10 cellular contexts compared by ENCODE assay signal in the genomic region with DNA sequence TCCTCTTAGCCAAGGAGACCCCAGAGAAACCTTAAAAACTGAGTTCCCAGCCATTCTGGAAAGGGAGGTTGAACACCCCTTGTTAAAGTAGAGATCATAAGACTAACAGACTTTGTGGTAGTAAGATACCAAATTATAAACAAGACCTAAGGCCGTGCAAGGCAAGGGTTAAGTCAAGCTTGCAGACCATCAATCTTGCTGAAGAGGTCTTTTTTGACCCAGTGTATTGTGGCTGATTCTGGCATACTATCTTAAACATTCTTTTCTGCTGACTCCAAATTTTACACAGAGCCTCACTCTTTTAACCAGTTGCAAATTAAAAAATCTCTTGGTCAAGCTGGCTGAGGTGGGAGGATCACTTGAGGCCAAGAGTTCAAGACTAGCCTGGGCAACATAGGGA. TPM values are rescaled to one million over a fixed set of nuclear protein-coding genes. Genes with fewer than 3 reads are reported as not detected.
DNase-seq lines count a peak whose midpoint lies in the region; ATAC-seq, FAIRE-seq and TF ChIP-seq lines count a peak whose summit lies in the region.
"Had no signal": no experiment of that assay in that cellular context is flagged by ENCODE, and none has a peak within 500 bp of the region (broad histone marks: within the 10 kb centered on the region; RNA-seq: fewer than 3 reads in every experiment).

No MANE protein-coding gene starts in this region.

- intact Hi-C loops in HepG2 (cut with micrococcal nuclease; ENCODE audit: unreplicated experiment) = loop anchor here (5.0 kb wide), 1 partner anchor 110 kb away; the partner anchor contains the start of gene CCM2

- peak overlapping the region in 2 of 3 experiments; percentile 91 to 100; a peak in 5 of 7 replicates for H3K27ac Mint-ChIP-seq in H9
- H3K27ac Mint-ChIP-seq in activated naive CD8-positive, alpha-beta T cell = peak overlapping the region; percentile 72

- no peak overlapping the region for H3K23ac ChIP-seq in H9 (ENCODE audit: insufficient read length, low read depth, low read length)

- no peaks in the 10 kb centered on the region for H3K27me3 ChIP-seq in H9 (ENCODE audit: insufficient read depth, low read length)
- no peaks in the 10 kb centered on the region; a peak in 1 of 5 replicates for H3K27me3 ChIP-seq in HepG2 (ENCODE audit: control insufficient read depth in 1 of 2, insufficient read depth in 2 of 2, low read length in 2 of 2)

- peaks cover 16% of the 10 kb centered on the region; the same call in 1 of the 2 replicates for H3K79me2 ChIP-seq in H9 (ENCODE audit: insufficient read depth, low read length)
- peaks cover 36% of the 10 kb centered on the region for H3K79me2 ChIP-seq in HepG2 (ENCODE audit: insufficient read depth, low read length)

- H2AK5ac ChIP-seq in H9 (ENCODE audit: insufficient read length, low read length) = no peak overlapping the region

- H3K79me1 ChIP-seq in H9 (ENCODE audit: insufficient read depth, low read depth, low read length, poor library complexity, severe bottlenecking) = peaks cover 5% of the 10 kb centered on the region

- H3K4ac ChIP-seq in H9 (ENCODE audit: low read depth, low read length) = no peak overlapping the region

- ATAC-seq in HepG2 = no peak
- no peak for ATAC-seq in GM18870 (IDR thresholded peaks at IDR 0.05; ENCODE audit: unreplicated experiment)

- BruUV-seq in HepG2 (replicated peaks; lab: Mats Ljungman, UMichigan) = no TSS peak

- no peak overlapping the region for H2BK120ac ChIP-seq in H9 (ENCODE audit: low read depth, low read length, poor library complexity, severe bottlenecking)

- POLR2A ChIA-PET in HepG2 (lab: Yijun Ruan, JAX) = interaction anchor here (1.1 to 2.2 kb wide), 7 partner anchors 26 to 507 kb away, joined by 3 to 34 read pairs (median 6); partner anchors contain the start of genes CCM2, OGDH and PURB

- TF ChIP-seq POLR2A in HepG2 (IDR thresholded peaks at IDR 0.05; ENCODE audit: insufficient read depth in 1 of 2, low read depth in 2 of 2, low read length in 2 of 2) = no peak

- no peak overlapping the region for H3K14ac ChIP-seq in H9 (ENCODE audit: insufficient read depth, low read length)

- H3K36me3 ChIP-seq in HepG2 (replicated peaks in 1 of 2; ENCODE audit: control insufficient read depth in 1 of 2, insufficient read depth in 2 of 2, low read length in 2 of 2) = peaks cover 9 to 17% of the 10 kb centered on the region in 2 experiments

- TF ChIP-seq EP300 in HepG2 (IDR thresholded peaks at IDR 0.05; ENCODE audit: low read depth in 2 of 2, low read length in 2 of 2) (no peak), HepG2 (CRISPR knock-in tag; IDR thresholded peaks at IDR 0.05; ENCODE audit: borderline replicate concordance) (no peak)

- H3K23me2 ChIP-seq in H9 (ENCODE audit: insufficient read length, low read depth, low read length, poor library complexity, severe bottlenecking) = no peaks in the 10 kb centered on the region

- H4K5ac ChIP-seq in H9 (ENCODE audit: insufficient read length, low read depth, low read length) = no peak overlapping the region

- peak overlapping the region; percentile 19 for H3K4me2 ChIP-seq in H9 (ENCODE audit: insufficient read depth, insufficient read length, low read length)
- H3K4me2 ChIP-seq in HepG2 (ENCODE audit: low read depth, low read length) = peak overlapping the region; percentile 75

- H3K4me1 ChIP-seq in H9 (ENCODE audit: insufficient read depth, low read length) (no peaks in the 10 kb centered on the region), HepG2 (ENCODE audit: insufficient read depth, low read length) (peaks cover 46% of the 10 kb centered on the region)

- CTCF ChIA-PET in HepG2 (lab: Yijun Ruan, JAX; ENCODE audit: low intra/inter-chr PET ratio, low total read pairs) = no interaction called here

- no peak for TF ChIP-seq CTCF in H9 (conservative IDR thresholded peaks at IDR 0.05)
- TF ChIP-seq CTCF in HepG2 (CRISPR knock-in tag; IDR thresholded peaks at IDR 0.05) = no peak

- H4K20me1 ChIP-seq in H9 (ENCODE audit: control insufficient read depth, insufficient read depth, insufficient read length) = no peaks in the 10 kb centered on the region
- peaks cover 14% of the 10 kb centered on the region for H4K20me1 ChIP-seq in HepG2 (ENCODE audit: insufficient read depth, low read length)

- no peak overlapping the region for H2AFZ ChIP-seq in H9 (ENCODE audit: low read length)
- no peak overlapping the region for H2AFZ ChIP-seq in HepG2 (ENCODE audit: low read length)

- no CpG with 5 or more reads among the region's 1 CpG for WGBS in H9 (ENCODE audit: extremely low coverage, insufficient read length, low lambda C conversion rate)
- 93% methylated on average over 1 of the region's 1 CpG for WGBS in HepG2 (ENCODE audit: low lambda C conversion rate)

- H3K27me3 Mint-ChIP-seq in H9 (ENCODE audit: low read depth) = peaks cover 32% of the 10 kb centered on the region
- H3K27me3 Mint-ChIP-seq in activated naive CD8-positive, alpha-beta T cell = no peaks in the 10 kb centered on the region

- no peak overlapping the region for H2BK15ac ChIP-seq in H9 (ENCODE audit: low read depth, low read length)

- no peak overlapping the region for H3K18ac ChIP-seq in H9 (ENCODE audit: insufficient read length, low read depth, low read length)

- DNase-seq in A172 (ENCODE audit: low spot score) = peak; percentile 27
- no peak for DNase-seq in H9
- DNase-seq in HepG2 (ENCODE audit: low spot score) = no peak
- no peak for DNase-seq in SKM-1 (lab: John Stamatoyannopoulos, UW; ENCODE audit: unreplicated experiment)
- no peak for DNase-seq in T-helper 9 cell
- no peak for DNase-seq in NCI-H1694 (lab: John Stamatoyannopoulos, UW)
- DNase-seq: GF-D8, left cardiac atrium had no signal

- H4K91ac ChIP-seq in H9 (ENCODE audit: insufficient read length, low read depth, low read length) = no peak overlapping the region

- H3K56ac ChIP-seq in H9 (ENCODE audit: insufficient read length, low read depth, low read length) = no peak overlapping the region

- peak overlapping the region in 2 of 3 experiments; percentile 74 to 97; a peak in 4 of 6 replicates for H3K4me3 ChIP-seq in HepG2 (replicated peaks in 1 of 3; ENCODE audit: insufficient read depth in 1 of 3, low read depth in 2 of 3, low read length in 3 of 3)

- H3K9me3 Mint-ChIP-seq in H9 = peaks cover 0 to 4% of the 10 kb centered on the region in 2 experiments; a peak in 1 of 5 replicates
- H3K9me3 Mint-ChIP-seq in activated naive CD8-positive, alpha-beta T cell (ENCODE audit: low read depth) = no peaks in the 10 kb centered on the region

- H2BK12ac ChIP-seq in H9 (ENCODE audit: insufficient read length, low read depth, low read length) = no peak overlapping the region

- H2BK20ac ChIP-seq in H9 (ENCODE audit: low read depth, low read length, poor library complexity, severe bottlenecking) = no peak overlapping the region

- peaks cover 18 to 22% (median 19%) of the 10 kb centered on the region in 3 experiments; a peak in 6 of 7 replicates for H3K36me3 Mint-ChIP-seq in H9 (ENCODE audit: insufficient read depth in 1 of 3, low read depth in 3 of 3)
- H3K36me3 Mint-ChIP-seq in activated naive CD8-positive, alpha-beta T cell = peaks cover 10% of the 10 kb centered on the region

- peaks cover 11 to 12% of the 10 kb centered on the region in 2 experiments for H3K4me1 Mint-ChIP-seq in H9
- peaks cover 32% of the 10 kb centered on the region for H3K4me1 Mint-ChIP-seq in activated naive CD8-positive, alpha-beta T cell (ENCODE audit: low read depth)

- H3K27ac ChIP-seq in H9 (ENCODE audit: insufficient read length, low read depth, low read length) = no peak overlapping the region
- peak overlapping the region; percentile 94 for H3K27ac ChIP-seq in HepG2 (ENCODE audit: extremely low read length, insufficient read depth, low read length)

- H3K4me3 Mint-ChIP-seq in H9 = peak overlapping the region; percentile 98 to 99
- H3K4me3 Mint-ChIP-seq in activated naive CD8-positive, alpha-beta T cell = peak overlapping the region; percentile 76

- H2BK5ac ChIP-seq in H9 (ENCODE audit: insufficient read length, low read length) = no peak overlapping the region

- no peak overlapping the region for H3K9ac ChIP-seq in H9 (ENCODE audit: extremely low read depth, insufficient read length, low read length)
- peak overlapping the region; percentile 97; the same call in 1 of the 2 replicates for H3K9ac ChIP-seq in HepG2 (ENCODE audit: insufficient read depth, low read depth, low read length)

- H3K9me3 ChIP-seq in H9 (ENCODE audit: control insufficient read depth, low read depth, low read length) (no peaks in the 10 kb centered on the region), HepG2 (ENCODE audit: low read length) (no peaks in the 10 kb centered on the region)

- in situ Hi-C loops in HepG2 (cut with HindIII; ENCODE audit: extremely low pct_ligation_motif_present, low pct_unique_long_range_greater_than_20kb) = no loop called here

- H3T11ph ChIP-seq in H9 (ENCODE audit: low read length) = no peak overlapping the region

- FAIRE-seq in HepG2 (lab: Jason Lieb, UNC) = no peak

- TF ChIP-seq RAD21 in HepG2 (CRISPR knock-in tag; IDR thresholded peaks at IDR 0.05) = no peak

- no peak overlapping the region for H4K8ac ChIP-seq in H9 (replicated peaks; ENCODE audit: insufficient read length, low read depth, low read length)

RNA-seq across cellular contexts. Expression of gene TBRG4, which starts 1.2 kb away (rescaled TPM):
- total RNA-seq in A172 (2014; rRNA removed; shearing (Covaris generic)) = 124 and 132 TPM in 2 replicates
- 127 and 137 TPM in 2 replicates for total RNA-seq in H9 (2021)
- total RNA-seq in HepG2 (2016; rRNA removed; fragmentation: Illumina TruSeq; extraction: Trizol) = 87.8 and 90.3 TPM in 2 replicates
- total RNA-seq in HepG2 (2016; cell fraction: cytosol; rRNA removed; fragmentation: Illumina TruSeq; extraction: Trizol; ENCODE audit: low read depth) = 33.6 and 34.9 TPM in 2 replicates
- total RNA-seq in HepG2 (2016; cell fraction: insoluble cytoplasmic fraction; rRNA removed; fragmentation: Illumina TruSeq; extraction: Trizol) = 87.0 and 89.8 TPM in 2 replicates
- total RNA-seq in HepG2 (2016; cell fraction: membrane; rRNA removed; fragmentation: Illumina TruSeq; extraction: Trizol) = 33.7 and 38.0 TPM in 2 replicates
- total RNA-seq in HepG2 (2016; cell fraction: nucleus; rRNA removed; fragmentation: Illumina TruSeq; extraction: Trizol) = 82.0 and 84.8 TPM in 2 replicates
- polyA plus RNA-seq in HepG2 (2011; rRNA removed) = 107 and 122 TPM in 2 replicates
- polyA plus RNA-seq in HepG2 (2011; cell fraction: cytosol; rRNA removed) = 79.2 and 104 TPM in 2 replicates
- 370 and 388 TPM in 2 replicates for polyA plus RNA-seq in HepG2 (2011; cell fraction: nucleus; rRNA removed)
- polyA plus RNA-seq in HepG2 (2012) = 54.3 and 62.8 TPM in 2 replicates
- polyA plus RNA-seq in HepG2 (2016; cell fraction: cytosol; fragmentation: Illumina TruSeq; extraction: Trizol; ENCODE audit: low read depth) = 11.2 and 11.7 TPM in 2 replicates
- 71.7 and 72.0 TPM in 2 replicates for polyA plus RNA-seq in HepG2 (2016; cell fraction: insoluble cytoplasmic fraction; fragmentation: Illumina TruSeq; extraction: Trizol; ENCODE audit: low read depth)
- 17.4 and 18.6 TPM in 2 replicates for polyA plus RNA-seq in HepG2 (2016; cell fraction: membrane; fragmentation: Illumina TruSeq; extraction: Trizol; ENCODE audit: low read depth)
- 105 and 123 TPM in 2 replicates for polyA plus RNA-seq in HepG2 (2016; cell fraction: nucleus; fragmentation: Illumina TruSeq; extraction: Trizol; ENCODE audit: insufficient read depth, low read depth)
- 224 and 418 TPM in 2 replicates for polyA minus RNA-seq in HepG2 (2011; rRNA and poly(A)+ RNA removed; ENCODE audit: low replicate concordance)
- polyA minus RNA-seq in HepG2 (2011; cell fraction: cytosol; rRNA and poly(A)+ RNA removed) = 56.5 and 63.0 TPM in 2 replicates
- polyA minus RNA-seq in HepG2 (2011; cell fraction: nucleus; rRNA and poly(A)+ RNA removed) = 193 and 254 TPM in 2 replicates

RNA-seq across cellular contexts. Expression of gene NACAD, which starts 23.9 kb away (rescaled TPM):
- 5.9 and 6.6 TPM in 2 replicates for total RNA-seq in A172 (2014; rRNA removed; shearing (Covaris generic))
- total RNA-seq in H9 (2021) = 6.4 and 8.0 TPM in 2 replicates
- 0.08 TPM in 1 of 2 replicates, not detected in the other for total RNA-seq in HepG2 (2016; rRNA removed; fragmentation: Illumina TruSeq; extraction: Trizol)
- not detected in 2 replicates for total RNA-seq in HepG2 (2016; cell fraction: cytosol; rRNA removed; fragmentation: Illumina TruSeq; extraction: Trizol; ENCODE audit: low read depth)
- 0.02 and 0.07 TPM in 2 replicates for total RNA-seq in HepG2 (2016; cell fraction: insoluble cytoplasmic fraction; rRNA removed; fragmentation: Illumina TruSeq; extraction: Trizol)
- total RNA-seq in HepG2 (2016; cell fraction: membrane; rRNA removed; fragmentation: Illumina TruSeq; extraction: Trizol) = not detected in 2 replicates
- total RNA-seq in HepG2 (2016; cell fraction: nucleus; rRNA removed; fragmentation: Illumina TruSeq; extraction: Trizol) = not detected in 2 replicates
- 0.04 and 0.07 TPM in 2 replicates for polyA plus RNA-seq in HepG2 (2011; rRNA removed)
- polyA plus RNA-seq in HepG2 (2011; cell fraction: cytosol; rRNA removed) = 0.04 and 0.06 TPM in 2 replicates
- polyA plus RNA-seq in HepG2 (2011; cell fraction: nucleus; rRNA removed) = 0.45 and 0.54 TPM in 2 replicates
- polyA plus RNA-seq in HepG2 (2012) = 0.54 and 0.63 TPM in 2 replicates
- not detected in 2 replicates for polyA plus RNA-seq in HepG2 (2016; cell fraction: cytosol; fragmentation: Illumina TruSeq; extraction: Trizol; ENCODE audit: low read depth)
- 0.08 TPM in 1 of 2 replicates, not detected in the other for polyA plus RNA-seq in HepG2 (2016; cell fraction: insoluble cytoplasmic fraction; fragmentation: Illumina TruSeq; extraction: Trizol; ENCODE audit: low read depth)
- polyA plus RNA-seq in HepG2 (2016; cell fraction: membrane; fragmentation: Illumina TruSeq; extraction: Trizol; ENCODE audit: low read depth) = not detected in 2 replicates
- 0.15 and 0.89 TPM in 2 replicates for polyA plus RNA-seq in HepG2 (2016; cell fraction: nucleus; fragmentation: Illumina TruSeq; extraction: Trizol; ENCODE audit: insufficient read depth, low read depth)
- 0.05 TPM in 1 of 2 replicates, not detected in the other for polyA minus RNA-seq in HepG2 (2011; rRNA and poly(A)+ RNA removed; ENCODE audit: low replicate concordance)
- 0.09 and 0.20 TPM in 2 replicates for polyA minus RNA-seq in HepG2 (2011; cell fraction: cytosol; rRNA and poly(A)+ RNA removed)
- 0.13 and 0.25 TPM in 2 replicates for polyA minus RNA-seq in HepG2 (2011; cell fraction: nucleus; rRNA and poly(A)+ RNA removed)

RNA-seq across cellular contexts. Expression of gene RAMP3, which starts 44.9 kb away (rescaled TPM):
- 0.10 TPM in 1 of 2 replicates, not detected in the other for total RNA-seq in A172 (2014; rRNA removed; shearing (Covaris generic))
- total RNA-seq in H9 (2021) (0.63 and 0.66 TPM in 2 replicates), HepG2 (2016; rRNA removed; fragmentation: Illumina TruSeq; extraction: Trizol) (not detected in 2 replicates)
- total RNA-seq in HepG2 (2016; cell fraction: cytosol; rRNA removed; fragmentation: Illumina TruSeq; extraction: Trizol; ENCODE audit: low read depth) = not detected in 2 replicates
- not detected in 2 replicates for total RNA-seq in HepG2 (2016; cell fraction: insoluble cytoplasmic fraction; rRNA removed; fragmentation: Illumina TruSeq; extraction: Trizol)
- total RNA-seq in HepG2 (2016; cell fraction: membrane; rRNA removed; fragmentation: Illumina TruSeq; extraction: Trizol) = not detected in 2 replicates
- total RNA-seq in HepG2 (2016; cell fraction: nucleus; rRNA removed; fragmentation: Illumina TruSeq; extraction: Trizol) = not detected in 2 replicates
- not detected in 2 replicates for polyA plus RNA-seq in HepG2 (2011; rRNA removed)
- not detected in 2 replicates for polyA plus RNA-seq in HepG2 (2011; cell fraction: cytosol; rRNA removed)
- polyA plus RNA-seq in HepG2 (2011; cell fraction: nucleus; rRNA removed) = not detected in 2 replicates
- polyA plus RNA-seq in HepG2 (2012) = not detected in 2 replicates
- polyA plus RNA-seq in HepG2 (2016; cell fraction: cytosol; fragmentation: Illumina TruSeq; extraction: Trizol; ENCODE audit: low read depth) = not detected in 2 replicates
- polyA plus RNA-seq in HepG2 (2016; cell fraction: insoluble cytoplasmic fraction; fragmentation: Illumina TruSeq; extraction: Trizol; ENCODE audit: low read depth) = not detected in 2 replicates
- not detected in 2 replicates for polyA plus RNA-seq in HepG2 (2016; cell fraction: membrane; fragmentation: Illumina TruSeq; extraction: Trizol; ENCODE audit: low read depth)
- not detected in 2 replicates for polyA plus RNA-seq in HepG2 (2016; cell fraction: nucleus; fragmentation: Illumina TruSeq; extraction: Trizol; ENCODE audit: insufficient read depth, low read depth)
- polyA minus RNA-seq in HepG2 (2011; rRNA and poly(A)+ RNA removed; ENCODE audit: low replicate concordance) = not detected in 2 replicates
- polyA minus RNA-seq in HepG2 (2011; cell fraction: cytosol; rRNA and poly(A)+ RNA removed) = not detected in 2 replicates
- polyA minus RNA-seq in HepG2 (2011; cell fraction: nucleus; rRNA and poly(A)+ RNA removed) = not detected in 2 replicates
